Comparison of ENCODE assay signal across 1 cellular context in the genomic region with DNA sequence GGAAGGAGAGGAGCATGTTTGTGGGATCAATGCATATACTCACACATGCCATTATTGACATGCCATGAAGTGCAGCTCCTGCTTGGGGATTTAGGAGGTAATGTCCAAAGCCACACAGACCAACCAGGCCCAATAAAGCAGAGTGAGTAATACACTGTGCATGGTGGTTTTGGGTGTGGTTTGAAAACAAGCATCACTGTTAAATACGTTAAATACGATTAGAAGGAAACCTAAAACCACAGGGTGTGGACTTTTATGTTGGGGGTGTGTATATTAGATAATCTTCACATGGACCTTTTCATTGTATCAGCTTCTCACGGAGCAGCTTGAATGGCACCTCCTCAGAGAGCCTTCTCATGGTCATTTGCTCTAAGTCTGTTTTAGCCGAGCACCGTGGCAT.
TF ChIP-seq lines count a peak whose summit lies in the region.

No MANE protein-coding gene starts in this region.

TF ChIP-seq in K562, 482 proteins besides CTCF, POLR2A, EP300 and RAD21 (continues in another document):
- TF ChIP-seq NCOR1 (IDR thresholded peaks at IDR 0.05) (peak; percentile 69), ZFP36 (IDR thresholded peaks at IDR 0.05; ENCODE audit: low read depth, low read length, partially characterized antibody) (no peak), STAT5A (IDR thresholded peaks at IDR 0.05; ENCODE audit: borderline replicate concordance, low read length) (peak; percentile 39; the same call in 1 of the 2 replicates), NFE2 (IDR thresholded peaks at IDR 0.05; ENCODE audit: low read depth) (0 out of 2 replicates have a peak, but pooled peaks have one; percentile 13), ETV5 (CRISPR knock-in tag; IDR thresholded peaks at IDR 0.05; ENCODE audit: low read depth) (no peak), KLF16 (IDR thresholded peaks at IDR 0.05) (peak; percentile 60; the same call in 1 of the 2 replicates), DACH1 (IDR thresholded peaks at IDR 0.05; ENCODE audit: partially characterized antibody) (peak; percentile 22), JUN (IDR thresholded peaks at IDR 0.05; ENCODE audit: borderline replicate concordance, low read depth, low read length) (0 out of 2 replicates have a peak, but pooled peaks have one; percentile 10), JUN (CRISPR knock-in tag; IDR thresholded peaks at IDR 0.05; ENCODE audit: borderline replicate concordance) (no peak), RCOR1 (IDR thresholded peaks at IDR 0.05; ENCODE audit: borderline replicate concordance in 1 of 2, low read depth in 2 of 2, low read length in 2 of 2) (peak in 1 of 2 experiments; percentile 81; a peak in 2 of 4 replicates), ZNF12 (CRISPR knock-in tag; IDR thresholded peaks at IDR 0.05) (peak; percentile 91), TARDBP (IDR thresholded peaks at IDR 0.05) (no peak), ATF7 (IDR thresholded peaks at IDR 0.05) (peak; percentile 50; the same call in 1 of the 2 replicates), CBFA2T2 (conservative IDR thresholded peaks at IDR 0.05) (peak; percentile 66), EHMT2 (IDR thresholded peaks at IDR 0.05) (no peak), ESRRA (IDR thresholded peaks at IDR 0.05; ENCODE audit: borderline replicate concordance, low read depth) (peak; percentile 85; the same call in 1 of the 2 replicates), SAFB (IDR thresholded peaks at IDR 0.05; ENCODE audit: borderline replicate concordance, low read depth, low read length) (no peak), ZNF76 (CRISPR knock-in tag; IDR thresholded peaks at IDR 0.05; ENCODE audit: borderline replicate concordance) (no peak), ZNF133 (CRISPR knock-in tag; IDR thresholded peaks at IDR 0.05) (no peak), MTA1 (IDR thresholded peaks at IDR 0.05; ENCODE audit: borderline replicate concordance) (peak; percentile 36; the same call in 1 of the 2 replicates), TCF3 (CRISPR knock-in tag; IDR thresholded peaks at IDR 0.05) (peak; percentile 81), DPF2 (IDR thresholded peaks at IDR 0.05) (peak; percentile 65), CREM (IDR thresholded peaks at IDR 0.05; ENCODE audit: low read depth) (peak; percentile 58), TBP (optimal IDR thresholded peaks at IDR 0.05; ENCODE audit: low read depth, low read length) (peak; percentile 13), CXXC5 (CRISPR knock-in tag; IDR thresholded peaks at IDR 0.05) (peak; percentile 47; the same call in 1 of the 2 replicates), ADNP (tag; IDR thresholded peaks at IDR 0.05) (no peak)
- TF ChIP-seq, protein P1, sequence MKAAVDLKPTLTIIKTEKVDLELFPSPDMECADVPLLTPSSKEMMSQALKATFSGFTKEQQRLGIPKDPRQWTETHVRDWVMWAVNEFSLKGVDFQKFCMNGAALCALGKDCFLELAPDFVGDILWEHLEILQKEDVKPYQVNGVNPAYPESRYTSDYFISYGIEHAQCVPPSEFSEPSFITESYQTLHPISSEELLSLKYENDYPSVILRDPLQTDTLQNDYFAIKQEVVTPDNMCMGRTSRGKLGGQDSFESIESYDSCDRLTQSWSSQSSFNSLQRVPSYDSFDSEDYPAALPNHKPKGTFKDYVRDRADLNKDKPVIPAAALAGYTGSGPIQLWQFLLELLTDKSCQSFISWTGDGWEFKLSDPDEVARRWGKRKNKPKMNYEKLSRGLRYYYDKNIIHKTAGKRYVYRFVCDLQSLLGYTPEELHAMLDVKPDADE (conservative IDR thresholded peaks at IDR 0.05; ENCODE audit: control insufficient read depth, low read depth, low read length): no peak
- TF ChIP-seq, protein P2, sequence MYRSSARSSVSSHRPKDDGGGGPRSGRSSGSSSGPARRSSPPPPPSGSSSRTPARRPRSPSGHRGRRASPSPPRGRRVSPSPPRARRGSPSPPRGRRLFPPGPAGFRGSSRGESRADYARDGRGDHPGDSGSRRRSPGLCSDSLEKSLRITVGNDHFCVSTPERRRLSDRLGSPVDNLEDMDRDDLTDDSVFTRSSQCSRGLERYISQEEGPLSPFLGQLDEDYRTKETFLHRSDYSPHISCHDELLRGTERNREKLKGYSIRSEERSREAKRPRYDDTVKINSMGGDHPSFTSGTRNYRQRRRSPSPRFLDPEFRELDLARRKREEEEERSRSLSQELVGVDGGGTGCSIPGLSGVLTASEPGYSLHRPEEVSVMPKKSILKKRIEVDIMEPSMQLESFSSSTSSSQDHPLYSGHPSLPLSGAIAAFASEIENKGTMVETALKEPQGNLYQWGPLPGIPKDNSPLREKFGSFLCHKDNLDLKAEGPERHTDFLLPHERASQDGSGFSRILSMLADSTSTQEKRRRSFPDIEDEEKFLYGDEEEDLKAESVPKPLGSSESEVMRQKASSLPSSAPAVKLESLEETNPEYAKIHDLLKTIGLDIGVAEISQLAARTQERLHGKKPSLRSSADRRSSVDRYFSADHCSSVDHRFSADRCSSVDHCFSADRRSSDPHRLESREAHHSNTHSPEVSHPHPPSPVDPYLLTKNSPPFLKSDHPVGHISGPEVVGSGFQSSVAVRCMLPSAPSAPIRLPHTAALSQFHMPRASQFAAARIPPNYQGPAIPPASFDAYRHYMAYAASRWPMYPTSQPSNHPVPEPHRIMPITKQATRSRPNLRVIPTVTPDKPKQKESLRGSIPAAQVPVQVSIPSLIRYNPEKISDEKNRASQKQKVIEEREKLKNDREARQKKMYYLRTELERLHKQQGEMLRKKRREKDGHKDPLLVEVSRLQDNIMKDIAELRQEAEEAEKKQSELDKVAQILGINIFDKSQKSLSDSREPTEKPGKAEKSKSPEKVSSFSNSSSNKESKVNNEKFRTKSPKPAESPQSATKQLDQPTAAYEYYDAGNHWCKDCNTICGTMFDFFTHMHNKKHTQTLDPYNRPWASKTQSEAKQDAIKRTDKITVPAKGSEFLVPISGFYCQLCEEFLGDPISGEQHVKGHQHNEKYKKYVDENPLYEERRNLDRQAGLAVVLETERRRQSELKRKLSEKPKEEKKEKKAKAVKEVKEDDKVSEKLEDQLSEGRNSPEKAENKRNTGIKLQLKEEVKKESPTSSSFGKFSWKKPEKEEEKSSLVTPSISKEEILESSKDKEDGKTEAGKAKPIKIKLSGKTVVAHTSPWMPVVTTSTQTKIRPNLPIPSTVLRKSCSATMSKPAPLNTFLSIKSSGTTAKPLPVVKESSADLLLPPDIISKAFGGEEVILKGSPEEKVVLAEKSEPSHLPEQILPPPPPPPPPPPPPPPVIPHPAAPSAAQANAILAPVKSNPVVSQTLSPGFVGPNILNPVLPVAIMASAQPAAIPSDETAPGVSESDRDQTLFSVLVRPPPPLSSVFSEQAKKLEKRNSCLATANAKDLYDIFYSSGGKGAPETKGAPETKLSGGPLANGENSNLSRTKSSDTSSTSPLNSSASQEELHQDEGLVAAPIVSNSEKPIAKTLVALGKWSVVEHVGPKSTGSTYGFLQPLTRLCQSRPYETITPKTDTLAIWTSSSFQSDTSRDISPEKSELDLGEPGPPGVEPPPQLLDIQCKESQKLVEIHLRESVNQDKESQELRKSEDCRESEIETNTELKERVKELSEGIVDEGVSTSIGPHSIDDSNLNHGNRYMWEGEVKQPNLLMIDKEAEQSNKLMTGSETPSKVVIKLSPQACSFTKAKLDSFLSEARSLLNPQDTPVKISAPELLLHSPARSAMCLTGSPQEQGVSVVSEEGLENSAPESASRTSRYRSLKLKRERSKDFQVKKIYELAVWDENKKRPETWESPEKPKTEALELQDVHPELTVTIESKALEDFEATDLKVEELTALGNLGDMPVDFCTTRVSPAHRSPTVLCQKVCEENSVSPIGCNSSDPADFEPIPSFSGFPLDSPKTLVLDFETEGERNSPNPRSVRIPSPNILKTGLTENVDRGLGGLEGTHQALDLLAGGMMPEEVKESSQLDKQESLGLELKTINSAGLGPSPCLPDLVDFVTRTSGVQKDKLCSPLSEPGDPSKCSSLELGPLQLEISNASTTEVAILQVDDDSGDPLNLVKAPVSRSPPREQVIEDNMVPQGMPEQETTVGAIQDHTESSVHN (IDR thresholded peaks at IDR 0.05; ENCODE audit: borderline replicate concordance in 1 of 2, low read depth in 1 of 2): no peak
- TF ChIP-seq, protein P3, sequence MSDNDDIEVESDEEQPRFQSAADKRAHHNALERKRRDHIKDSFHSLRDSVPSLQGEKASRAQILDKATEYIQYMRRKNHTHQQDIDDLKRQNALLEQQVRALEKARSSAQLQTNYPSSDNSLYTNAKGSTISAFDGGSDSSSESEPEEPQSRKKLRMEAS (CRISPR knock-in tag; IDR thresholded peaks at IDR 0.05): peak; percentile 44; the same call in 1 of the 2 replicates
- TF ChIP-seq, protein P4, sequence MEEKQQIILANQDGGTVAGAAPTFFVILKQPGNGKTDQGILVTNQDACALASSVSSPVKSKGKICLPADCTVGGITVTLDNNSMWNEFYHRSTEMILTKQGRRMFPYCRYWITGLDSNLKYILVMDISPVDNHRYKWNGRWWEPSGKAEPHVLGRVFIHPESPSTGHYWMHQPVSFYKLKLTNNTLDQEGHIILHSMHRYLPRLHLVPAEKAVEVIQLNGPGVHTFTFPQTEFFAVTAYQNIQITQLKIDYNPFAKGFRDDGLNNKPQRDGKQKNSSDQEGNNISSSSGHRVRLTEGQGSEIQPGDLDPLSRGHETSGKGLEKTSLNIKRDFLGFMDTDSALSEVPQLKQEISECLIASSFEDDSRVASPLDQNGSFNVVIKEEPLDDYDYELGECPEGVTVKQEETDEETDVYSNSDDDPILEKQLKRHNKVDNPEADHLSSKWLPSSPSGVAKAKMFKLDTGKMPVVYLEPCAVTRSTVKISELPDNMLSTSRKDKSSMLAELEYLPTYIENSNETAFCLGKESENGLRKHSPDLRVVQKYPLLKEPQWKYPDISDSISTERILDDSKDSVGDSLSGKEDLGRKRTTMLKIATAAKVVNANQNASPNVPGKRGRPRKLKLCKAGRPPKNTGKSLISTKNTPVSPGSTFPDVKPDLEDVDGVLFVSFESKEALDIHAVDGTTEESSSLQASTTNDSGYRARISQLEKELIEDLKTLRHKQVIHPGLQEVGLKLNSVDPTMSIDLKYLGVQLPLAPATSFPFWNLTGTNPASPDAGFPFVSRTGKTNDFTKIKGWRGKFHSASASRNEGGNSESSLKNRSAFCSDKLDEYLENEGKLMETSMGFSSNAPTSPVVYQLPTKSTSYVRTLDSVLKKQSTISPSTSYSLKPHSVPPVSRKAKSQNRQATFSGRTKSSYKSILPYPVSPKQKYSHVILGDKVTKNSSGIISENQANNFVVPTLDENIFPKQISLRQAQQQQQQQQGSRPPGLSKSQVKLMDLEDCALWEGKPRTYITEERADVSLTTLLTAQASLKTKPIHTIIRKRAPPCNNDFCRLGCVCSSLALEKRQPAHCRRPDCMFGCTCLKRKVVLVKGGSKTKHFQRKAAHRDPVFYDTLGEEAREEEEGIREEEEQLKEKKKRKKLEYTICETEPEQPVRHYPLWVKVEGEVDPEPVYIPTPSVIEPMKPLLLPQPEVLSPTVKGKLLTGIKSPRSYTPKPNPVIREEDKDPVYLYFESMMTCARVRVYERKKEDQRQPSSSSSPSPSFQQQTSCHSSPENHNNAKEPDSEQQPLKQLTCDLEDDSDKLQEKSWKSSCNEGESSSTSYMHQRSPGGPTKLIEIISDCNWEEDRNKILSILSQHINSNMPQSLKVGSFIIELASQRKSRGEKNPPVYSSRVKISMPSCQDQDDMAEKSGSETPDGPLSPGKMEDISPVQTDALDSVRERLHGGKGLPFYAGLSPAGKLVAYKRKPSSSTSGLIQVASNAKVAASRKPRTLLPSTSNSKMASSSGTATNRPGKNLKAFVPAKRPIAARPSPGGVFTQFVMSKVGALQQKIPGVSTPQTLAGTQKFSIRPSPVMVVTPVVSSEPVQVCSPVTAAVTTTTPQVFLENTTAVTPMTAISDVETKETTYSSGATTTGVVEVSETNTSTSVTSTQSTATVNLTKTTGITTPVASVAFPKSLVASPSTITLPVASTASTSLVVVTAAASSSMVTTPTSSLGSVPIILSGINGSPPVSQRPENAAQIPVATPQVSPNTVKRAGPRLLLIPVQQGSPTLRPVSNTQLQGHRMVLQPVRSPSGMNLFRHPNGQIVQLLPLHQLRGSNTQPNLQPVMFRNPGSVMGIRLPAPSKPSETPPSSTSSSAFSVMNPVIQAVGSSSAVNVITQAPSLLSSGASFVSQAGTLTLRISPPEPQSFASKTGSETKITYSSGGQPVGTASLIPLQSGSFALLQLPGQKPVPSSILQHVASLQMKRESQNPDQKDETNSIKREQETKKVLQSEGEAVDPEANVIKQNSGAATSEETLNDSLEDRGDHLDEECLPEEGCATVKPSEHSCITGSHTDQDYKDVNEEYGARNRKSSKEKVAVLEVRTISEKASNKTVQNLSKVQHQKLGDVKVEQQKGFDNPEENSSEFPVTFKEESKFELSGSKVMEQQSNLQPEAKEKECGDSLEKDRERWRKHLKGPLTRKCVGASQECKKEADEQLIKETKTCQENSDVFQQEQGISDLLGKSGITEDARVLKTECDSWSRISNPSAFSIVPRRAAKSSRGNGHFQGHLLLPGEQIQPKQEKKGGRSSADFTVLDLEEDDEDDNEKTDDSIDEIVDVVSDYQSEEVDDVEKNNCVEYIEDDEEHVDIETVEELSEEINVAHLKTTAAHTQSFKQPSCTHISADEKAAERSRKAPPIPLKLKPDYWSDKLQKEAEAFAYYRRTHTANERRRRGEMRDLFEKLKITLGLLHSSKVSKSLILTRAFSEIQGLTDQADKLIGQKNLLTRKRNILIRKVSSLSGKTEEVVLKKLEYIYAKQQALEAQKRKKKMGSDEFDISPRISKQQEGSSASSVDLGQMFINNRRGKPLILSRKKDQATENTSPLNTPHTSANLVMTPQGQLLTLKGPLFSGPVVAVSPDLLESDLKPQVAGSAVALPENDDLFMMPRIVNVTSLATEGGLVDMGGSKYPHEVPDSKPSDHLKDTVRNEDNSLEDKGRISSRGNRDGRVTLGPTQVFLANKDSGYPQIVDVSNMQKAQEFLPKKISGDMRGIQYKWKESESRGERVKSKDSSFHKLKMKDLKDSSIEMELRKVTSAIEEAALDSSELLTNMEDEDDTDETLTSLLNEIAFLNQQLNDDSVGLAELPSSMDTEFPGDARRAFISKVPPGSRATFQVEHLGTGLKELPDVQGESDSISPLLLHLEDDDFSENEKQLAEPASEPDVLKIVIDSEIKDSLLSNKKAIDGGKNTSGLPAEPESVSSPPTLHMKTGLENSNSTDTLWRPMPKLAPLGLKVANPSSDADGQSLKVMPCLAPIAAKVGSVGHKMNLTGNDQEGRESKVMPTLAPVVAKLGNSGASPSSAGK (IDR thresholded peaks at IDR 0.05): no peak
- TF ChIP-seq, protein P5, sequence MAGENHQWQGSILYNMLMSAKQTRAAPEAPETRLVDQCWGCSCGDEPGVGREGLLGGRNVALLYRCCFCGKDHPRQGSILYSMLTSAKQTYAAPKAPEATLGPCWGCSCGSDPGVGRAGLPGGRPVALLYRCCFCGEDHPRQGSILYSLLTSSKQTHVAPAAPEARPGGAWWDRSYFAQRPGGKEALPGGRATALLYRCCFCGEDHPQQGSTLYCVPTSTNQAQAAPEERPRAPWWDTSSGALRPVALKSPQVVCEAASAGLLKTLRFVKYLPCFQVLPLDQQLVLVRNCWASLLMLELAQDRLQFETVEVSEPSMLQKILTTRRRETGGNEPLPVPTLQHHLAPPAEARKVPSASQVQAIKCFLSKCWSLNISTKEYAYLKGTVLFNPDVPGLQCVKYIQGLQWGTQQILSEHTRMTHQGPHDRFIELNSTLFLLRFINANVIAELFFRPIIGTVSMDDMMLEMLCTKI (IDR thresholded peaks at IDR 0.05; ENCODE audit: partially characterized antibody): no peak
- TF ChIP-seq, protein P6, sequence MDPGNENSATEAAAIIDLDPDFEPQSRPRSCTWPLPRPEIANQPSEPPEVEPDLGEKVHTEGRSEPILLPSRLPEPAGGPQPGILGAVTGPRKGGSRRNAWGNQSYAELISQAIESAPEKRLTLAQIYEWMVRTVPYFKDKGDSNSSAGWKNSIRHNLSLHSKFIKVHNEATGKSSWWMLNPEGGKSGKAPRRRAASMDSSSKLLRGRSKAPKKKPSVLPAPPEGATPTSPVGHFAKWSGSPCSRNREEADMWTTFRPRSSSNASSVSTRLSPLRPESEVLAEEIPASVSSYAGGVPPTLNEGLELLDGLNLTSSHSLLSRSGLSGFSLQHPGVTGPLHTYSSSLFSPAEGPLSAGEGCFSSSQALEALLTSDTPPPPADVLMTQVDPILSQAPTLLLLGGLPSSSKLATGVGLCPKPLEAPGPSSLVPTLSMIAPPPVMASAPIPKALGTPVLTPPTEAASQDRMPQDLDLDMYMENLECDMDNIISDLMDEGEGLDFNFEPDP (CRISPR knock-in tag; IDR thresholded peaks at IDR 0.05): no peak
